ENCODE assay signal across 16 cellular contexts in genomic region chr14:89399157-89399556, GRCh38. TPM values are rescaled to one million over a fixed set of nuclear protein-coding genes. Genes with fewer than 3 reads are reported as not detected.
DNase-seq lines count a peak whose midpoint lies in the region; ATAC-seq and TF ChIP-seq lines count a peak whose summit lies in the region.
"Had no signal": no experiment of that assay in that cellular context is flagged by ENCODE, and none has a peak within 500 bp of the region (broad histone marks: within the 10 kb centered on the region; RNA-seq: fewer than 3 reads in every experiment).

No MANE protein-coding gene starts in this region.

- intact Hi-C loops in natural killer cell (cut with micrococcal nuclease) = no loop called here

- TF ChIP-seq CTCF in natural killer cell (IDR thresholded peaks at IDR 0.05) (no peak), glutamatergic neuron (IDR thresholded peaks at IDR 0.05; ENCODE audit: partially characterized antibody, unreplicated experiment) (no peak), nephron progenitor cell (IDR thresholded peaks at IDR 0.05) (no peak)

- H3K36me3 Mint-ChIP-seq in natural killer cell (no peaks in the 10 kb centered on the region), glutamatergic neuron (ENCODE audit: unreplicated experiment) (no peaks in the 10 kb centered on the region), nephron progenitor cell (ENCODE audit: low read depth) (peaks cover 19% of the 10 kb centered on the region)
- H3K36me3 Mint-ChIP-seq in natural killer cell treated with Interleukin-12 subunit alpha and Interleukin-12 subunit beta and Interleukin-15 and Interleukin-18, amount 100 ng/mL, for 72 hours = no peaks in the 10 kb centered on the region

- H3K27ac Mint-ChIP-seq in natural killer cell (peak overlapping the region; percentile 24 to 76), glutamatergic neuron (ENCODE audit: unreplicated experiment) (peak overlapping the region; percentile 68), nephron progenitor cell (peak overlapping the region; percentile 78)
- H3K27ac Mint-ChIP-seq in natural killer cell treated with Interleukin-12 subunit alpha and Interleukin-12 subunit beta and Interleukin-15 and Interleukin-18, amount 100 ng/mL, for 72 hours = peak overlapping the region in 1 of 2 donors; percentile 4
- H3K27ac Mint-ChIP-seq: activated CD4-positive, alpha-beta T cell treated with anti-CD3 and anti-CD28 coated beads, Interleukin-2, amount 10 ng/mL, durations not matched to agents 24 days and 14 days had no signal

- no peaks in the 10 kb centered on the region for H3K9me3 Mint-ChIP-seq in natural killer cell
- H3K9me3 Mint-ChIP-seq in natural killer cell treated with Interleukin-12 subunit alpha and Interleukin-12 subunit beta and Interleukin-15 and Interleukin-18, amount 100 ng/mL, for 72 hours = no peaks in the 10 kb centered on the region
- peaks cover 17% of the 10 kb centered on the region for H3K9me3 Mint-ChIP-seq in glutamatergic neuron (ENCODE audit: unreplicated experiment)
- H3K9me3 Mint-ChIP-seq in nephron progenitor cell = no peaks in the 10 kb centered on the region

- H3K27me3 Mint-ChIP-seq in natural killer cell (ENCODE audit: low read depth in 2 of 2) (no peaks in the 10 kb centered on the region), glutamatergic neuron (ENCODE audit: unreplicated experiment) (peaks cover 18% of the 10 kb centered on the region), nephron progenitor cell (ENCODE audit: low read depth, poor library complexity) (no peaks in the 10 kb centered on the region)
- H3K27me3 Mint-ChIP-seq in natural killer cell treated with Interleukin-12 subunit alpha and Interleukin-12 subunit beta and Interleukin-15 and Interleukin-18, amount 100 ng/mL, for 72 hours = no peaks in the 10 kb centered on the region
- H3K27me3 Mint-ChIP-seq: activated CD4-positive, alpha-beta T cell treated with anti-CD3 and anti-CD28 coated beads, Interleukin-2, amount 10 ng/mL, durations not matched to agents 24 days and 14 days had no signal

- DNase-seq in natural killer cell = no peak
- no peak for DNase-seq in natural killer cell treated with Interleukin-12 subunit alpha and Interleukin-12 subunit beta and Interleukin-15 and Interleukin-18, amount 100 ng/mL, for 72 hours (ENCODE audit: low spot score)
- DNase-seq in glutamatergic neuron = no peak
- DNase-seq in nephron progenitor cell = no peak
- DNase-seq in inferior parietal cortex (ENCODE audit: extremely low spot score) = no peak
- no peak for DNase-seq in HUDEP-2 (lab: John Stamatoyannopoulos, UW; ENCODE audit: unreplicated experiment in 76 of 76)
- DNase-seq: activated CD4-positive, alpha-beta T cell treated with anti-CD3 and anti-CD28 coated beads, Interleukin-2, amount 10 ng/mL, durations not matched to agents 24 days and 14 days; activated T-cell treated with anti-CD3 and anti-CD28 coated beads, Interleukin-2, amount 50 U/mL, for 48 hours; aorta; foreskin keratinocyte; NCI-H2029; RPMI8226; T-helper 2 cell; uterus had no signal

- H3K4me3 Mint-ChIP-seq in natural killer cell (no peak overlapping the region), glutamatergic neuron (ENCODE audit: unreplicated experiment) (peak overlapping the region; percentile 31), nephron progenitor cell (peak overlapping the region; percentile 24)
- no peak overlapping the region for H3K4me3 Mint-ChIP-seq in natural killer cell treated with Interleukin-12 subunit alpha and Interleukin-12 subunit beta and Interleukin-15 and Interleukin-18, amount 100 ng/mL, for 72 hours
- H3K4me3 Mint-ChIP-seq: activated CD4-positive, alpha-beta T cell treated with anti-CD3 and anti-CD28 coated beads, Interleukin-2, amount 10 ng/mL, durations not matched to agents 24 days and 14 days had no signal

- peaks cover 81 to 86% of the 10 kb centered on the region in 2 donors for H3K4me1 Mint-ChIP-seq in natural killer cell
- peaks cover 72 to 79% of the 10 kb centered on the region in 2 donors for H3K4me1 Mint-ChIP-seq in natural killer cell treated with Interleukin-12 subunit alpha and Interleukin-12 subunit beta and Interleukin-15 and Interleukin-18, amount 100 ng/mL, for 72 hours (ENCODE audit: low read depth in 2 of 2)
- H3K4me1 Mint-ChIP-seq in glutamatergic neuron (ENCODE audit: low read depth, unreplicated experiment) = peaks cover 63% of the 10 kb centered on the region
- H3K4me1 Mint-ChIP-seq in nephron progenitor cell = peaks cover 64% of the 10 kb centered on the region

- ATAC-seq in natural killer cell (no peak), HG03280 (IDR thresholded peaks at IDR 0.05; ENCODE audit: unreplicated experiment) (no peak), GM19395 (IDR thresholded peaks at IDR 0.05; ENCODE audit: unreplicated experiment) (no peak)
- ATAC-seq in natural killer cell treated with Interleukin-12 subunit alpha and Interleukin-12 subunit beta and Interleukin-15 and Interleukin-18, amount 100 ng/mL, for 72 hours = no peak

RNA-seq across cellular contexts. Expression of gene FOXN3, which starts 17.9 kb away (rescaled TPM):
- total RNA-seq in natural killer cell (100 to 1,000 TPM; 209 to 216 (median 209) TPM), glutamatergic neuron (ENCODE audit: unreplicated experiment) (139 TPM)
- total RNA-seq in natural killer cell treated with Interleukin-12 subunit alpha and Interleukin-12 subunit beta and Interleukin-15 and Interleukin-18, amount 100 ng/mL, for 72 hours = 100 to 1,000 TPM; 127 to 133 TPM

Comparison
In these comparisons a context has a peak if more than half of its experiments do, and no peak if none do; other contexts are left out.
1. H3K4me3 Mint-ChIP-seq: peak in glutamatergic neuron (single experiment) and nephron progenitor cell (single experiment); none in natural killer cell (single experiment) and natural killer cell treated with Interleukin-12 subunit alpha and Interleukin-12 subunit beta and Interleukin-15 and Interleukin-18, amount 100 ng/mL, for 72 hours (single experiment).